26 cellular contexts compared by ENCODE assay signal in the genomic region with DNA sequence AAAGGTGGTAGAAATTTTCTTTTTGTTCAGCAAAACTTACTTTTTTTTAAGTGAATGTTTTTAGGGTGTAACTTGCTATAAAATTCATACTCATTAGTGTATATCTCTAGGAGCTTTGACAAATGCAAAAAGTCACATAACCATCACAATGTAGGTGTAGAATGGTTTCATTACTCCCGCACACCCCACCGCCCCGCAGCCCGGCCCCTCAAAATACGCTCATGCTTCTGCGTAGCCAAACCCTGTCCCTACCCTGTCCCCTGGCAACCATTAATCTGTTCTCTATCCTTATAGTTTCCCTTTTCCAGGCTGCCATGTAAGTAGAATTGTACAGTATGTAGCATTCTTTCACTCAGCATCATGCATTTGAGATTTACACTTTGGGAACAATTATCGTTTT.
"Had no signal": no experiment of that assay in that cellular context is flagged by ENCODE, and none has a peak within 500 bp of the region (broad histone marks: within the 10 kb centered on the region; RNA-seq: fewer than 3 reads in every experiment).

No MANE protein-coding gene starts in this region.

- H3K9me3 ChIP-seq: ovary, right lobe of liver, sigmoid colon, stomach, thoracic aorta, thyroid gland, tibial nerve, upper lobe of left lung, vagina had no signal

- DNase-seq: naive thymus-derived CD4-positive, alpha-beta T cell; natural killer cell; occipital lobe; ovary; psoas muscle; right cardiac atrium; right lobe of liver; sigmoid colon; small intestine; stimulated activated CD4-positive, alpha-beta T cell treated with anti-CD3 and anti-CD28 coated beads, Interleukin-15, amount 100 ng/mL, for 24 hours; stimulated activated CD4-positive, alpha-beta T cell treated with anti-CD3 and anti-CD28 coated beads, Interleukin-2, amount 100 ng/mL, for 24 hours; stimulated activated CD4-positive, alpha-beta T cell treated with anti-CD3 and anti-CD28 coated beads, Interleukin-2, amount 100 ng/mL, for 48 hours; stimulated activated CD4-positive, alpha-beta T cell treated with anti-CD3 and anti-CD28 coated beads, Interleukin-4, amount 100 ng/mL, for 24 hours; stimulated activated naive B cell treated with anti-CD40 and anti-IgM and Interleukin-4, amounts not matched to agents 10 μg/mL and 1 μg/mL and 100 μg/mL, for 72 hours; stimulated activated naive CD4-positive, alpha-beta T cell treated with Interleukin-2 at 50 U/mL for 16 hours; stomach; thyroid gland; trophoblast cell had no signal

- H3K4me3 Mint-ChIP-seq: naive thymus-derived CD4-positive, alpha-beta T cell; natural killer cell; nephron; neural progenitor cell; stimulated activated effector memory CD8-positive, alpha-beta T cell treated with anti-CD3 and anti-CD28 coated beads, Interleukin-12 subunit alpha, Interleukin-12 subunit beta, amount 100 ng/mL, for 72 hours; stimulated activated naive B cell treated with anti-CD40 and anti-IgM and Interleukin-4, amounts not matched to agents 10 μg/mL and 1 μg/mL and 100 μg/mL, for 72 hours; stimulated activated naive CD8-positive, alpha-beta T cell treated with anti-CD3 and anti-CD28 coated beads, Interleukin-15, Interleukin-2, amounts not matched to agents 100 ng/mL and 50 ng/mL, for 24 hours had no signal

- H3K4me1 Mint-ChIP-seq: naive thymus-derived CD4-positive, alpha-beta T cell; natural killer cell; nephron; stimulated activated effector memory CD8-positive, alpha-beta T cell treated with anti-CD3 and anti-CD28 coated beads, Interleukin-12 subunit alpha, Interleukin-12 subunit beta, amount 100 ng/mL, for 72 hours had no signal

- H3K4me1 ChIP-seq: neural progenitor cell, psoas muscle, sigmoid colon, thyroid gland, tibial nerve, upper lobe of left lung, vagina had no signal

- H3K36me3 Mint-ChIP-seq: naive thymus-derived CD4-positive, alpha-beta T cell; natural killer cell; neural progenitor cell; stimulated activated effector memory CD8-positive, alpha-beta T cell treated with anti-CD3 and anti-CD28 coated beads, Interleukin-12 subunit alpha, Interleukin-12 subunit beta, amount 100 ng/mL, for 72 hours; stimulated activated naive B cell treated with anti-CD40 and anti-IgM and Interleukin-4, amounts not matched to agents 10 μg/mL and 1 μg/mL and 100 μg/mL, for 72 hours had no signal

- H3K27me3 ChIP-seq: neural progenitor cell, ovary, right lobe of liver, sigmoid colon, stomach, thyroid gland, tibial nerve, upper lobe of left lung, vagina had no signal

- H3K4me3 ChIP-seq: neural progenitor cell, ovary, psoas muscle, right lobe of liver, sigmoid colon, stomach, thoracic aorta, thyroid gland, tibial nerve, upper lobe of left lung, vagina had no signal

- H3K9me3 Mint-ChIP-seq: nephron; neural progenitor cell; stimulated activated naive B cell treated with anti-CD40 and anti-IgM and Interleukin-4, amounts not matched to agents 10 μg/mL and 1 μg/mL and 100 μg/mL, for 72 hours; stimulated activated naive CD8-positive, alpha-beta T cell treated with anti-CD3 and anti-CD28 coated beads, Interleukin-15, Interleukin-2, amounts not matched to agents 100 ng/mL and 50 ng/mL, for 24 hours had no signal

- H3K27ac ChIP-seq: neural progenitor cell, ovary, psoas muscle, right lobe of liver, sigmoid colon, stomach, thoracic aorta, thyroid gland, tibial nerve, upper lobe of left lung, vagina had no signal

- H3K36me3 ChIP-seq: neural progenitor cell, ovary, right lobe of liver, sigmoid colon, stomach, thoracic aorta, thyroid gland, tibial nerve, upper lobe of left lung, vagina had no signal

- H3K27ac Mint-ChIP-seq: naive thymus-derived CD4-positive, alpha-beta T cell; natural killer cell; nephron; neural progenitor cell; stimulated activated effector memory CD8-positive, alpha-beta T cell treated with anti-CD3 and anti-CD28 coated beads, Interleukin-12 subunit alpha, Interleukin-12 subunit beta, amount 100 ng/mL, for 72 hours; stimulated activated naive B cell treated with anti-CD40 and anti-IgM and Interleukin-4, amounts not matched to agents 10 μg/mL and 1 μg/mL and 100 μg/mL, for 72 hours; stimulated activated naive CD8-positive, alpha-beta T cell treated with anti-CD3 and anti-CD28 coated beads, Interleukin-15, Interleukin-2, amounts not matched to agents 100 ng/mL and 50 ng/mL, for 24 hours had no signal
